In genomic region chr6:76703786-76704185, GRCh38 we compare ENCODE assay signal across 20 cellular contexts.
DNase-seq lines count a peak whose midpoint lies in the region; FAIRE-seq and TF ChIP-seq lines count a peak whose summit lies in the region.
"Had no signal": no experiment of that assay in that cellular context is flagged by ENCODE, and none has a peak within 500 bp of the region (broad histone marks: within the 10 kb centered on the region; RNA-seq: fewer than 3 reads in every experiment).

No MANE protein-coding gene starts in this region.

- no peak overlapping the region for H2BK15ac ChIP-seq in H9 (ENCODE audit: low read depth, low read length)

- no peak overlapping the region for H2BK12ac ChIP-seq in H9 (ENCODE audit: insufficient read length, low read depth, low read length)

- H3K23ac ChIP-seq in H9 (ENCODE audit: insufficient read length, low read depth, low read length) = no peak overlapping the region

- WGBS in GM23248 (ENCODE audit: low coverage in 1 of 2, low lambda C conversion rate in 2 of 2, missing lambda C conversion rate in 2 of 2), 2 experiments = 38% methylated on average over 1 of the region's 1 CpG
- no CpG with 5 or more reads among the region's 1 CpG for WGBS in H9 (ENCODE audit: extremely low coverage, insufficient read length, low lambda C conversion rate)

- H4K8ac ChIP-seq in H9 (replicated peaks; ENCODE audit: insufficient read length, low read depth, low read length) = no peak overlapping the region

- H3K27ac Mint-ChIP-seq in H9 = no peak overlapping the region
- H3K27ac Mint-ChIP-seq: CD4-positive, CD25-positive, alpha-beta regulatory T cell had no signal

- H3K27me3 ChIP-seq in GM23248 (replicated peaks; ENCODE audit: insufficient read depth) (no peaks in the 10 kb centered on the region), bronchial epithelial cell (ENCODE audit: control insufficient read depth, insufficient read depth, low read length) (no peaks in the 10 kb centered on the region), H9 (ENCODE audit: insufficient read depth, low read length) (no peaks in the 10 kb centered on the region)
- H3K27me3 ChIP-seq: MG63, SJSA1 had no signal

- no peak overlapping the region for H2BK5ac ChIP-seq in H9 (ENCODE audit: insufficient read length, low read length)

- DNase-seq in GM23248 = peak; percentile 3
- peak; percentile 83 for DNase-seq in NCI-H82 (lab: John Stamatoyannopoulos, UW)
- DNase-seq in bronchial epithelial cell (ENCODE audit: low read depth) = peak; percentile 72
- peak; percentile 5 for DNase-seq in iris pigment epithelial cell (ENCODE audit: low read depth)
- no peak for DNase-seq in Ammon's horn (ENCODE audit: low spot score)
- DNase-seq in HCEC 1CT = no peak
- DNase-seq in H9 = no peak
- DNase-seq: CD4-positive, CD25-positive, alpha-beta regulatory T cell; DMS79; Kasumi-1; MG63; NCI-H1417; NCI-H1694 treated with DMSO at 0.1 percent for 48 hours; NCI-H2081 treated with DMSO at 0.1 percent for 48 hours; NCI-H446 treated with DMSO at 0.1 percent for 48 hours; NCI-H69; NK-92 treated with Interleukin-12 subunit alpha and Interleukin-12 subunit beta, amount 100 ng/mL, for 24 hours had no signal

- no peak overlapping the region for H2AK5ac ChIP-seq in H9 (ENCODE audit: insufficient read length, low read length)

- no peak overlapping the region for H3K4me3 Mint-ChIP-seq in H9
- H3K4me3 Mint-ChIP-seq: CD4-positive, CD25-positive, alpha-beta regulatory T cell had no signal

- no peaks in the 10 kb centered on the region for H3F3A ChIP-seq in GM23248 (ENCODE audit: insufficient read depth)

- H2AFZ ChIP-seq in GM23248 (no peak overlapping the region), H9 (ENCODE audit: low read length) (no peak overlapping the region)

- H2BK120ac ChIP-seq in H9 (ENCODE audit: low read depth, low read length, poor library complexity, severe bottlenecking) = no peak overlapping the region

- H3K23me2 ChIP-seq in H9 (ENCODE audit: insufficient read length, low read depth, low read length, poor library complexity, severe bottlenecking) = no peaks in the 10 kb centered on the region

- TF ChIP-seq CTCF in bronchial epithelial cell (IDR thresholded peaks at IDR 0.05; ENCODE audit: insufficient read depth, low read length, severe bottlenecking) (no peak), H9 (conservative IDR thresholded peaks at IDR 0.05) (no peak)

- H3K79me1 ChIP-seq in H9 (ENCODE audit: insufficient read depth, low read depth, low read length, poor library complexity, severe bottlenecking) = no peaks in the 10 kb centered on the region

- FAIRE-seq in bronchial epithelial cell (lab: Jason Lieb, UNC) = no peak
- FAIRE-seq: A549, GM12878 had no signal

- no peaks in the 10 kb centered on the region for H3K9me3 Mint-ChIP-seq in H9

- no peak overlapping the region for H3K14ac ChIP-seq in H9 (ENCODE audit: insufficient read depth, low read length)

- H3K79me2 ChIP-seq in GM23248 (ENCODE audit: insufficient read depth) = no peaks in the 10 kb centered on the region
- no peaks in the 10 kb centered on the region for H3K79me2 ChIP-seq in H9 (ENCODE audit: insufficient read depth, low read length)

- no peak overlapping the region for H3K18ac ChIP-seq in H9 (ENCODE audit: insufficient read length, low read depth, low read length)

- H3K4ac ChIP-seq in H9 (ENCODE audit: low read depth, low read length) = no peak overlapping the region

- no peak overlapping the region for H3K9ac ChIP-seq in GM23248
- H3K9ac ChIP-seq in H9 (ENCODE audit: extremely low read depth, insufficient read length, low read length) = no peak overlapping the region

- H3K4me1 Mint-ChIP-seq in H9 = peaks cover 0 to 2% of the 10 kb centered on the region in 2 experiments; a peak in 1 of 4 replicates
- H3K4me1 Mint-ChIP-seq: CD4-positive, CD25-positive, alpha-beta regulatory T cell had no signal

- H3K36me3 ChIP-seq in GM23248 (ENCODE audit: low read depth) (no peaks in the 10 kb centered on the region), bronchial epithelial cell (ENCODE audit: control insufficient read depth, insufficient read depth, low read length) (no peaks in the 10 kb centered on the region)
- H3K36me3 ChIP-seq: MG63, SJSA1 had no signal

- no peak overlapping the region for H3K56ac ChIP-seq in H9 (ENCODE audit: insufficient read length, low read depth, low read length)

- peaks cover 10% of the 10 kb centered on the region for H3K27me3 Mint-ChIP-seq in H9 (ENCODE audit: low read depth)
- H3K27me3 Mint-ChIP-seq: CD4-positive, CD25-positive, alpha-beta regulatory T cell had no signal

- in situ Hi-C loops in GM23248 (cut with MboI) = no loop called here

- H3T11ph ChIP-seq in H9 (ENCODE audit: low read length) = no peak overlapping the region

- H3K4me2 ChIP-seq in GM23248 (ENCODE audit: unreplicated experiment) (no peak overlapping the region), H9 (ENCODE audit: insufficient read depth, insufficient read length, low read length) (no peak overlapping the region)
- H3K4me2 ChIP-seq: A549 had no signal

- no peak overlapping the region for H4K5ac ChIP-seq in H9 (ENCODE audit: insufficient read length, low read depth, low read length)

- no peak overlapping the region for H2BK20ac ChIP-seq in H9 (ENCODE audit: low read depth, low read length, poor library complexity, severe bottlenecking)

- H4K91ac ChIP-seq in H9 (ENCODE audit: insufficient read length, low read depth, low read length) = no peak overlapping the region

- H3K4me1 ChIP-seq in GM23248 (ENCODE audit: insufficient read depth) (no peaks in the 10 kb centered on the region), H9 (ENCODE audit: insufficient read depth, low read length) (no peaks in the 10 kb centered on the region; the same call in 1 of the 2 replicates)
- H3K4me1 ChIP-seq: A549, SJSA1 had no signal

- H3K9me3 ChIP-seq in GM23248 (ENCODE audit: low read depth) (no peaks in the 10 kb centered on the region), H9 (ENCODE audit: control insufficient read depth, low read depth, low read length) (no peaks in the 10 kb centered on the region)
- H3K9me3 ChIP-seq: A549, MG63, SJSA1 had no signal

- H3K27ac ChIP-seq in GM23248 (no peak overlapping the region), H9 (ENCODE audit: insufficient read length, low read depth, low read length) (no peak overlapping the region)
- H3K27ac ChIP-seq: A549, SJSA1 had no signal

- no peaks in the 10 kb centered on the region; a peak in 1 of 7 replicates for H3K36me3 Mint-ChIP-seq in H9 (ENCODE audit: insufficient read depth in 1 of 3, low read depth in 3 of 3)
- H3K36me3 Mint-ChIP-seq: CD4-positive, CD25-positive, alpha-beta regulatory T cell had no signal

- no peaks in the 10 kb centered on the region for H4K20me1 ChIP-seq in GM23248 (ENCODE audit: insufficient read depth)
- H4K20me1 ChIP-seq in H9 (ENCODE audit: control insufficient read depth, insufficient read depth, insufficient read length) = no peaks in the 10 kb centered on the region

- H3K9me2 ChIP-seq in GM23248 (ENCODE audit: insufficient read depth) = no peaks in the 10 kb centered on the region

- no peak overlapping the region for H3K4me3 ChIP-seq in GM23248
- no peak overlapping the region for H3K4me3 ChIP-seq in bronchial epithelial cell (ENCODE audit: low read depth, low read length)
- H3K4me3 ChIP-seq: A549, GM12878, MG63, SJSA1 had no signal

Comparison
In these comparisons a context has a peak if more than half of its experiments do, and no peak if none do; other contexts are left out.
1. DNase-seq: peak in GM23248 (single experiment), NCI-H82 (single experiment), bronchial epithelial cell (single experiment) and iris pigment epithelial cell (single experiment); none in Ammon's horn (single experiment), HCEC 1CT (single experiment) and H9 (single experiment).